ENCODE assay signal across 2 cellular contexts in the genomic region with DNA sequence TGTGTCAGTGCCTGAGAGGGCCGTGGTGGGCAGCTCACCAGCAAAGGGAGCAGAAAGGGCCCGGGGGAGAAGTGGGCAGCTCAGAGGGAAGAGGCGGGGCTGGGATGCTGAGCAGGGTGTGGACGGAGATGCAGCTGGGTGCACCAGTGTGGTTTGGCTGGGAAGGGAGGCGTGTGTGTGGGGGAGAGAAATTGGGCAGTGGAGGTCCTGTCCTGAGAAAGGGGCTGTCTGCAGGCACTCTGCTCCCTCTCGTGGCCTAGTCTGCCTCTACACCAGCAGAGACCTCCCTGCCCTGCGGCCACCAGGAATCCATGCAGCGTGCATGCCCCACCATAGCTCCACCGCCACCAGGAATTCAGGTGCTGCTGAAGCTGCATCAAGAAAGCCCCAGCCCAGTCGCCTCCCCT.
TF ChIP-seq lines count a peak whose summit lies in the region.

No MANE protein-coding gene starts in this region.

TF ChIP-seq in GM23338, 12 proteins besides CTCF, POLR2A, EP300 and RAD21:
- TF ChIP-seq, protein P1, sequence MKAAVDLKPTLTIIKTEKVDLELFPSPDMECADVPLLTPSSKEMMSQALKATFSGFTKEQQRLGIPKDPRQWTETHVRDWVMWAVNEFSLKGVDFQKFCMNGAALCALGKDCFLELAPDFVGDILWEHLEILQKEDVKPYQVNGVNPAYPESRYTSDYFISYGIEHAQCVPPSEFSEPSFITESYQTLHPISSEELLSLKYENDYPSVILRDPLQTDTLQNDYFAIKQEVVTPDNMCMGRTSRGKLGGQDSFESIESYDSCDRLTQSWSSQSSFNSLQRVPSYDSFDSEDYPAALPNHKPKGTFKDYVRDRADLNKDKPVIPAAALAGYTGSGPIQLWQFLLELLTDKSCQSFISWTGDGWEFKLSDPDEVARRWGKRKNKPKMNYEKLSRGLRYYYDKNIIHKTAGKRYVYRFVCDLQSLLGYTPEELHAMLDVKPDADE (IDR thresholded peaks at IDR 0.05) = no peak
- TF ChIP-seq POLR2AphosphoS5 (IDR thresholded peaks at IDR 0.05; ENCODE audit: low read depth) (no peak), STAT1 (IDR thresholded peaks at IDR 0.05; ENCODE audit: unreplicated experiment) (no peak), EZH2phosphoT487 (IDR thresholded peaks at IDR 0.05; ENCODE audit: unreplicated experiment) (no peak)

TF ChIP-seq in SK-N-SH, 30 proteins besides CTCF, POLR2A, EP300 and RAD21:
- no peak for TF ChIP-seq ELF1 (IDR thresholded peaks at IDR 0.05)
- TF ChIP-seq RXRA (IDR thresholded peaks at IDR 0.05; ENCODE audit: borderline replicate concordance, low read depth) = no peak
- TF ChIP-seq RFX5 (IDR thresholded peaks at IDR 0.05; ENCODE audit: low read length) = no peak
- TF ChIP-seq FOXM1 (IDR thresholded peaks at IDR 0.05; ENCODE audit: low read depth) = no peak
- TF ChIP-seq, protein P2, sequence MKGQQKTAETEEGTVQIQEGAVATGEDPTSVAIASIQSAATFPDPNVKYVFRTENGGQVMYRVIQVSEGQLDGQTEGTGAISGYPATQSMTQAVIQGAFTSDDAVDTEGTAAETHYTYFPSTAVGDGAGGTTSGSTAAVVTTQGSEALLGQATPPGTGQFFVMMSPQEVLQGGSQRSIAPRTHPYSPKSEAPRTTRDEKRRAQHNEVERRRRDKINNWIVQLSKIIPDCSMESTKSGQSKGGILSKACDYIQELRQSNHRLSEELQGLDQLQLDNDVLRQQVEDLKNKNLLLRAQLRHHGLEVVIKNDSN (IDR thresholded peaks at IDR 0.05; ENCODE audit: borderline replicate concordance, low read depth) = no peak
- TF ChIP-seq TAF1 (IDR thresholded peaks at IDR 0.05; ENCODE audit: borderline replicate concordance, low read depth, low read length) = no peak
- no peak for TF ChIP-seq NRF1 (IDR thresholded peaks at IDR 0.05; ENCODE audit: low read depth, low read length)
- TF ChIP-seq, protein P3, sequence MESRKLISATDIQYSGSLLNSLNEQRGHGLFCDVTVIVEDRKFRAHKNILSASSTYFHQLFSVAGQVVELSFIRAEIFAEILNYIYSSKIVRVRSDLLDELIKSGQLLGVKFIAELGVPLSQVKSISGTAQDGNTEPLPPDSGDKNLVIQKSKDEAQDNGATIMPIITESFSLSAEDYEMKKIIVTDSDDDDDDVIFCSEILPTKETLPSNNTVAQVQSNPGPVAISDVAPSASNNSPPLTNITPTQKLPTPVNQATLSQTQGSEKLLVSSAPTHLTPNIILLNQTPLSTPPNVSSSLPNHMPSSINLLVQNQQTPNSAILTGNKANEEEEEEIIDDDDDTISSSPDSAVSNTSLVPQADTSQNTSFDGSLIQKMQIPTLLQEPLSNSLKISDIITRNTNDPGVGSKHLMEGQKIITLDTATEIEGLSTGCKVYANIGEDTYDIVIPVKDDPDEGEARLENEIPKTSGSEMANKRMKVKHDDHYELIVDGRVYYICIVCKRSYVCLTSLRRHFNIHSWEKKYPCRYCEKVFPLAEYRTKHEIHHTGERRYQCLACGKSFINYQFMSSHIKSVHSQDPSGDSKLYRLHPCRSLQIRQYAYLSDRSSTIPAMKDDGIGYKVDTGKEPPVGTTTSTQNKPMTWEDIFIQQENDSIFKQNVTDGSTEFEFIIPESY (IDR thresholded peaks at IDR 0.05; ENCODE audit: borderline replicate concordance, low read depth) = no peak
- TF ChIP-seq POLR2AphosphoS5 (IDR thresholded peaks at IDR 0.05; ENCODE audit: low read depth, low read length) = no peak
- no peak for TF ChIP-seq YY1 (IDR thresholded peaks at IDR 0.05; ENCODE audit: low read depth)
- TF ChIP-seq GABPA (IDR thresholded peaks at IDR 0.05; ENCODE audit: low read depth) = no peak
- TF ChIP-seq TCF12 (IDR thresholded peaks at IDR 0.05) = no peak
- TF ChIP-seq JUND (IDR thresholded peaks at IDR 0.05) = no peak
- no peak for TF ChIP-seq EZH2phosphoT487 (IDR thresholded peaks at IDR 0.05; ENCODE audit: borderline replicate concordance, low read depth)
- TF ChIP-seq, protein P4, sequence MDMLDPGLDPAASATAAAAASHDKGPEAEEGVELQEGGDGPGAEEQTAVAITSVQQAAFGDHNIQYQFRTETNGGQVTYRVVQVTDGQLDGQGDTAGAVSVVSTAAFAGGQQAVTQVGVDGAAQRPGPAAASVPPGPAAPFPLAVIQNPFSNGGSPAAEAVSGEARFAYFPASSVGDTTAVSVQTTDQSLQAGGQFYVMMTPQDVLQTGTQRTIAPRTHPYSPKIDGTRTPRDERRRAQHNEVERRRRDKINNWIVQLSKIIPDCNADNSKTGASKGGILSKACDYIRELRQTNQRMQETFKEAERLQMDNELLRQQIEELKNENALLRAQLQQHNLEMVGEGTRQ (IDR thresholded peaks at IDR 0.05; ENCODE audit: borderline replicate concordance, low read depth, low read length) = no peak
- no peak for TF ChIP-seq NFIC (IDR thresholded peaks at IDR 0.05; ENCODE audit: borderline replicate concordance)
